Comparison of ENCODE assay signal across 20 cellular contexts in genomic region chr3:84968701-84969235, GRCh38. TPM values are rescaled to one million over a fixed set of nuclear protein-coding genes. Genes with fewer than 3 reads are reported as not detected.
A peak's percentile ranks its signal among the peaks of the same experiment; 100 is the strongest.
DNase-seq lines count a peak whose midpoint lies in the region; ATAC-seq and TF ChIP-seq lines count a peak whose summit lies in the region.
"Had no signal": no experiment of that assay in that cellular context is flagged by ENCODE, and none has a peak within 500 bp of the region (broad histone marks: within the 10 kb centered on the region; RNA-seq: fewer than 3 reads in every experiment).

No MANE protein-coding gene starts in this region.

- H3K4me1 ChIP-seq in HUES48 (ENCODE audit: control insufficient read depth, insufficient read depth, low read length) (peaks cover 74% of the 10 kb centered on the region), neural progenitor cell (peaks cover 48% of the 10 kb centered on the region)

- peaks cover 16% of the 10 kb centered on the region for H3F3A ChIP-seq in neural progenitor cell (ENCODE audit: low read depth)

- H3K9me3 Mint-ChIP-seq in neural progenitor cell = no peaks in the 10 kb centered on the region
- peaks cover 0 to 3% (median 0%) of the 10 kb centered on the region in 9 donors for H3K9me3 Mint-ChIP-seq in naive thymus-derived CD8-positive, alpha-beta T cell
- H3K9me3 Mint-ChIP-seq: CD14-positive monocyte had no signal

- no peak overlapping the region for H3K27ac Mint-ChIP-seq in neural progenitor cell
- no peak overlapping the region for H3K27ac Mint-ChIP-seq in naive thymus-derived CD8-positive, alpha-beta T cell
- H3K27ac Mint-ChIP-seq: CD14-positive monocyte had no signal

- no peak for ATAC-seq in naive thymus-derived CD8-positive, alpha-beta T cell

- H3K27ac ChIP-seq in HUES48 (ENCODE audit: low read depth, low read length) = peak overlapping the region; percentile 95
- H3K27ac ChIP-seq in cingulate gyrus (ENCODE audit: low read depth, low read length) = peak overlapping the region; percentile 73
- H3K27ac ChIP-seq in neural progenitor cell = peak overlapping the region; percentile 4
- H3K27ac ChIP-seq in substantia nigra (ENCODE audit: low read depth, low read length, poor library complexity, severe bottlenecking) = peak overlapping the region; percentile 5
- H3K27ac ChIP-seq: SJCRH30 had no signal

- no peaks in the 10 kb centered on the region for H3K36me3 ChIP-seq in HUES48 (ENCODE audit: control insufficient read depth, insufficient read depth, low read length)
- no peaks in the 10 kb centered on the region for H3K36me3 ChIP-seq in neural progenitor cell
- H3K36me3 ChIP-seq: SJCRH30 had no signal

- no peaks in the 10 kb centered on the region for H3K36me3 Mint-ChIP-seq in neural progenitor cell
- H3K36me3 Mint-ChIP-seq in naive thymus-derived CD8-positive, alpha-beta T cell = no peaks in the 10 kb centered on the region
- H3K36me3 Mint-ChIP-seq: CD14-positive monocyte had no signal

- H3K27me3 ChIP-seq in HUES48 (ENCODE audit: control insufficient read depth, insufficient read depth, low read length) (no peaks in the 10 kb centered on the region), neural progenitor cell (no peaks in the 10 kb centered on the region)
- H3K27me3 ChIP-seq: SJCRH30 had no signal

- POLR2A ChIA-PET in naive thymus-derived CD8-positive, alpha-beta T cell (lab: Charles Lee) = no interaction called here

- H3K4me2 ChIP-seq in neural progenitor cell = peak overlapping the region; percentile 66

- H3K4me1 Mint-ChIP-seq in neural progenitor cell = peaks cover 46% of the 10 kb centered on the region
- no peaks in the 10 kb centered on the region for H3K4me1 Mint-ChIP-seq in naive thymus-derived CD8-positive, alpha-beta T cell
- H3K4me1 Mint-ChIP-seq: CD14-positive monocyte had no signal

- no peaks in the 10 kb centered on the region for H3K9me3 ChIP-seq in HUES48 (ENCODE audit: control insufficient read depth, insufficient read depth, low read length)
- H3K9me3 ChIP-seq in neural progenitor cell (ENCODE audit: low read depth) = no peaks in the 10 kb centered on the region
- H3K9me3 ChIP-seq: SJCRH30 had no signal

- peaks cover 68% of the 10 kb centered on the region for H3K79me2 ChIP-seq in neural progenitor cell (ENCODE audit: low read depth)

- no peak for TF ChIP-seq CTCF in neural progenitor cell (IDR thresholded peaks at IDR 0.05)

- H3K27me3 Mint-ChIP-seq in neural progenitor cell (ENCODE audit: insufficient read depth, low read depth) = peaks cover 2% of the 10 kb centered on the region
- peaks cover 0 to 2% (median 0%) of the 10 kb centered on the region in 5 donors for H3K27me3 Mint-ChIP-seq in naive thymus-derived CD8-positive, alpha-beta T cell

- no peak overlapping the region for H3K4me3 ChIP-seq in HUES48 (ENCODE audit: low read depth, low read length)
- H3K4me3 ChIP-seq in neural progenitor cell = no peak overlapping the region
- H3K4me3 ChIP-seq: SJCRH30 had no signal

- H3K9ac ChIP-seq in HUES48 (ENCODE audit: low read depth, low read length) (no peak overlapping the region), neural progenitor cell (no peak overlapping the region)

- no peak overlapping the region for H2AFZ ChIP-seq in neural progenitor cell (replicated peaks)

- H4K20me1 ChIP-seq in neural progenitor cell (ENCODE audit: low read depth) = no peaks in the 10 kb centered on the region

- DNase-seq in neural progenitor cell (ENCODE audit: low spot score) (no peak), substantia nigra (lab: John Stamatoyannopoulos, UW) (no peak), COLO668 (lab: John Stamatoyannopoulos, UW; ENCODE audit: unreplicated experiment) (no peak), NOMO-1 (lab: John Stamatoyannopoulos, UW; ENCODE audit: unreplicated experiment in 2 of 2) (no peak), activated gamma-delta T cell (lab: John Stamatoyannopoulos, UW) (no peak)
- no peak for DNase-seq in naive thymus-derived CD8-positive, alpha-beta T cell
- DNase-seq: ACHN, AML-193, COR-L47, DMS 273 treated with DMSO at 0.1 percent for 48 hours, DND-41, HCEC 1CT, NCI-H1105, NCI-H2081 treated with DMSO at 0.1 percent for 48 hours, NCI-H510A, NCI-H774, SJCRH30 had no signal

- H3K4me3 Mint-ChIP-seq in neural progenitor cell = no peak overlapping the region
- H3K4me3 Mint-ChIP-seq in naive thymus-derived CD8-positive, alpha-beta T cell = no peak overlapping the region
- H3K4me3 Mint-ChIP-seq: CD14-positive monocyte had no signal

RNA-seq across cellular contexts. Expression of gene CADM2, which starts 10.0 kb away (rescaled TPM):
- 6.8 and 13.3 TPM in 2 replicates for total RNA-seq in neural progenitor cell (ENCODE audit: low replicate concordance)
- under 1 TPM; 0.55 to 0.96 TPM for total RNA-seq in naive thymus-derived CD8-positive, alpha-beta T cell
- under 1 TPM in 1 of 3 donors, not detected in 2; 0.12 TPM for polyA plus RNA-seq in naive thymus-derived CD8-positive, alpha-beta T cell
- polyA plus RNA-seq: CD14-positive monocyte had no signal

Comparison
In these comparisons a context has a peak if more than half of its experiments do, and no peak if none do; other contexts are left out.
1. H3K27ac ChIP-seq: peak in every context shown above with its lines; median percentile 95 in HUES48; 73 in cingulate gyrus; 5 in substantia nigra; 4 in neural progenitor cell.